Comparison of ENCODE assay signal across 9 cellular contexts in genomic region chr1:40038693-40039092, GRCh38. TPM values are rescaled to one million over a fixed set of nuclear protein-coding genes. Genes with fewer than 3 reads are reported as not detected.
A peak's percentile ranks its signal among the peaks of the same experiment; 100 is the strongest.
DNase-seq lines count a peak whose midpoint lies in the region; ATAC-seq, FAIRE-seq and TF ChIP-seq lines count a peak whose summit lies in the region.
"Had no signal": no experiment of that assay in that cellular context is flagged by ENCODE, and none has a peak within 500 bp of the region (broad histone marks: within the 10 kb centered on the region; RNA-seq: fewer than 3 reads in every experiment).

No MANE protein-coding gene starts in this region.

- H3K36me3 Mint-ChIP-seq in activated naive CD8-positive, alpha-beta T cell treated with anti-CD3 and anti-CD28 coated beads for 36 hours: peaks cover 34% of the 10 kb centered on the region

- ATAC-seq in GM21528 (IDR thresholded peaks at IDR 0.05; ENCODE audit: low FRiP score, unreplicated experiment): no peak
- ATAC-seq in GM21515 (IDR thresholded peaks at IDR 0.05; ENCODE audit: unreplicated experiment): no peak

- H3K27me3 ChIP-seq in HUES48 (ENCODE audit: control insufficient read depth, insufficient read depth, low read length) (no peaks in the 10 kb centered on the region), muscle layer of duodenum (ENCODE audit: low read depth, low read length) (no peaks in the 10 kb centered on the region)

- H3K9ac ChIP-seq in HUES48 (ENCODE audit: low read depth, low read length): no peak overlapping the region

- TF ChIP-seq CTCF in 22Rv1 (IDR thresholded peaks at IDR 0.05): no peak

- H3K36me3 ChIP-seq in HUES48 (ENCODE audit: control insufficient read depth, insufficient read depth, low read length): peaks cover 7% of the 10 kb centered on the region
- peaks cover 0 to 7% of the 10 kb centered on the region in 2 donors for H3K36me3 ChIP-seq in muscle layer of duodenum (ENCODE audit: control insufficient read depth in 1 of 2, insufficient read depth in 2 of 2, low read length in 2 of 2)

- peak overlapping the region; percentile 99 for H3K27ac Mint-ChIP-seq in activated naive CD8-positive, alpha-beta T cell treated with anti-CD3 and anti-CD28 coated beads for 36 hours

- no peaks in the 10 kb centered on the region for H3K9me3 Mint-ChIP-seq in activated naive CD8-positive, alpha-beta T cell treated with anti-CD3 and anti-CD28 coated beads for 36 hours

- 0 out of 2 replicates have a peak overlapping the region, but pooled peaks have one; percentile 99 for H3K4me3 ChIP-seq in HUES48 (ENCODE audit: low read depth, low read length)
- H3K4me3 ChIP-seq in muscle layer of duodenum (ENCODE audit: low read depth in 1 of 2, low read length in 2 of 2): peak overlapping the region in 1 of 2 donors; percentile 98

- DNase-seq in activated naive CD8-positive, alpha-beta T cell treated with anti-CD3 and anti-CD28 coated beads for 36 hours: no peak
- DNase-seq in HTR-8/SVneo (ENCODE audit: insufficient read length, low spot score): no peak
- DNase-seq in hypothalamus (lab: John Stamatoyannopoulos, UW): no peak

- H3K27ac ChIP-seq in 22Rv1 (peak overlapping the region; percentile 94), HUES48 (ENCODE audit: low read depth, low read length) (no peak overlapping the region), muscle layer of duodenum (ENCODE audit: low read length) (peak overlapping the region; percentile 100)

- H3K27me3 Mint-ChIP-seq in activated naive CD8-positive, alpha-beta T cell treated with anti-CD3 and anti-CD28 coated beads for 36 hours: no peaks in the 10 kb centered on the region

- peaks cover 49% of the 10 kb centered on the region for H3K4me1 Mint-ChIP-seq in activated naive CD8-positive, alpha-beta T cell treated with anti-CD3 and anti-CD28 coated beads for 36 hours

- no peak for FAIRE-seq in HTR-8/SVneo (lab: Jason Lieb, UNC)
- FAIRE-seq: TTC549 had no signal

- H3K9me3 ChIP-seq in HUES48 (ENCODE audit: control insufficient read depth, insufficient read depth, low read length) (no peaks in the 10 kb centered on the region), muscle layer of duodenum (ENCODE audit: control insufficient read depth in 1 of 2, low read length in 2 of 2) (no peaks in the 10 kb centered on the region)

- H3K4me3 Mint-ChIP-seq in activated naive CD8-positive, alpha-beta T cell treated with anti-CD3 and anti-CD28 coated beads for 36 hours: peak overlapping the region; percentile 95

- H3K4me1 ChIP-seq in HUES48 (ENCODE audit: control insufficient read depth, insufficient read depth, low read length): peaks cover 9% of the 10 kb centered on the region
- peaks cover 28 to 54% of the 10 kb centered on the region in 2 donors for H3K4me1 ChIP-seq in muscle layer of duodenum (ENCODE audit: control insufficient read depth in 1 of 2, insufficient read depth in 2 of 2, low read length in 2 of 2)

RNA-seq across cellular contexts. Expression of gene CAP1, which starts 1.8 kb away (rescaled TPM):
- total RNA-seq in activated naive CD8-positive, alpha-beta T cell treated with anti-CD3 and anti-CD28 coated beads for 36 hours: 100 to 1,000 TPM; 483 to 504 TPM

RNA-seq across cellular contexts. Expression of gene PPT1, which starts 58.4 kb away (rescaled TPM):
- 10 to 100 TPM; 87.5 to 93.7 TPM for total RNA-seq in activated naive CD8-positive, alpha-beta T cell treated with anti-CD3 and anti-CD28 coated beads for 36 hours
